13 cellular contexts compared by ENCODE assay signal in genomic region chr6:134238960-134239795, GRCh38.
DNase-seq lines count a peak whose midpoint lies in the region; ATAC-seq, FAIRE-seq and TF ChIP-seq lines count a peak whose summit lies in the region.
"Had no signal": no experiment of that assay in that cellular context is flagged by ENCODE, and none has a peak within 500 bp of the region (broad histone marks: within the 10 kb centered on the region; RNA-seq: fewer than 3 reads in every experiment).

No MANE protein-coding gene starts in this region.

- POLR2A ChIA-PET in activated CD4-positive, alpha-beta T cell treated with anti-CD3 and anti-CD28 coated beads, Interleukin-2, amount 10 ng/mL, durations not matched to agents 7 days and 5 days (lab: Charles Lee): no interaction called here

- H3K4me1 ChIP-seq in pancreas (peaks cover 17 to 41% (median 27%) of the 10 kb centered on the region in 3 donors), spleen (peaks cover 5 to 55% (median 26%) of the 10 kb centered on the region in 6 donors)

- H3K36me3 Mint-ChIP-seq in activated CD4-positive, alpha-beta T cell treated with anti-CD3 and anti-CD28 coated beads, Interleukin-2, amount 10 ng/mL, durations not matched to agents 7 days and 5 days (ENCODE audit: low read depth): peaks cover 14% of the 10 kb centered on the region
- no peaks in the 10 kb centered on the region for H3K36me3 Mint-ChIP-seq in central memory CD8-positive, alpha-beta T cell (ENCODE audit: insufficient read depth)

- H3K36me3 ChIP-seq in pancreas (no peaks in the 10 kb centered on the region), brain microvascular endothelial cell (replicated peaks) (no peaks in the 10 kb centered on the region), spleen (no peaks in the 10 kb centered on the region)

- ATAC-seq in central memory CD8-positive, alpha-beta T cell (replicated peaks; ENCODE audit: extremely low read depth, poor library complexity, severe bottlenecking): no peak
- peak; percentile 42 to 67 (median 48) for ATAC-seq in pancreas
- ATAC-seq: stimulated activated memory B cell treated with anti-CD40 and anti-IgM and Interleukin-4, amounts not matched to agents 10 μg/mL and 1 μg/mL and 100 μg/mL, for 72 hours had no signal

- H3K27ac ChIP-seq in pancreas (peak overlapping the region in 3 of 4 donors; percentile 3 to 81 (median 81)), brain microvascular endothelial cell (no peak overlapping the region), spleen (peak overlapping the region in 3 of 8 donors; percentile 12 to 81 (median 78))

- WGBS in pancreas, 2 donors: 35 to 39% methylated on average over 6 of the region's 6 CpGs
- 53 to 71% (median 62%) methylated on average over 6 of the region's 6 CpGs for WGBS in spleen, 5 donors

- H3K27ac Mint-ChIP-seq in activated CD4-positive, alpha-beta T cell treated with anti-CD3 and anti-CD28 coated beads, Interleukin-2, amount 10 ng/mL, durations not matched to agents 7 days and 5 days: peak overlapping the region; percentile 88
- peak overlapping the region; percentile 68 for H3K27ac Mint-ChIP-seq in central memory CD8-positive, alpha-beta T cell (ENCODE audit: low read depth)

- no peak for DNase-seq in activated CD4-positive, alpha-beta T cell treated with anti-CD3 and anti-CD28 coated beads, Interleukin-2, amount 10 ng/mL, durations not matched to agents 7 days and 5 days
- no peak for DNase-seq in activated CD4-positive, alpha-beta T cell treated with anti-CD3 and anti-CD28 coated beads for 4 hours
- DNase-seq in NCI-H524 treated with DMSO at 0.1 percent for 48 hours (lab: John Stamatoyannopoulos, UW) (peak; percentile 88), pancreas (no peak), amniotic stem cell (lab: John Stamatoyannopoulos, UW) (no peak), brain microvascular endothelial cell (no peak), spleen (no peak)
- no peak for DNase-seq in central memory CD8-positive, alpha-beta T cell (ENCODE audit: low spot score in 2 of 2)
- DNase-seq: activated gamma-delta T cell; DMS79; NCI-H187; stimulated activated CD4-positive, alpha-beta T cell treated with anti-CD3 and anti-CD28 coated beads, Interleukin-2, amount 100 ng/mL, for 48 hours had no signal

- peaks cover 55% of the 10 kb centered on the region for H3K4me1 Mint-ChIP-seq in activated CD4-positive, alpha-beta T cell treated with anti-CD3 and anti-CD28 coated beads, Interleukin-2, amount 10 ng/mL, durations not matched to agents 7 days and 5 days
- H3K4me1 Mint-ChIP-seq in central memory CD8-positive, alpha-beta T cell: peaks cover 29% of the 10 kb centered on the region

- intact Hi-C loops in pancreas (cut with DNase I): loop anchor here in 1 of 3 donors (10.0 kb wide), 1 partner anchor 54 kb away; no protein-coding TSS in a partner anchor
- intact Hi-C loops in spleen (cut with DNase I; ENCODE audit: low total_unique reads): no loop called here

- H3K9me3 ChIP-seq in pancreas: no peaks in the 10 kb centered on the region
- H3K9me3 ChIP-seq in spleen: no peaks in the 10 kb centered on the region

- TF ChIP-seq CTCF in pancreas (IDR thresholded peaks at IDR 0.05): no peak
- TF ChIP-seq CTCF in brain microvascular endothelial cell (IDR thresholded peaks at IDR 0.05; ENCODE audit: low read depth, low read length, missing control alignments): no peak
- TF ChIP-seq CTCF in spleen (IDR thresholded peaks at IDR 0.05 in 8 of 11, conservative IDR thresholded peaks at IDR 0.05 in 3 of 11): no peak

- no peak overlapping the region for H3K4me3 Mint-ChIP-seq in activated CD4-positive, alpha-beta T cell treated with anti-CD3 and anti-CD28 coated beads, Interleukin-2, amount 10 ng/mL, durations not matched to agents 7 days and 5 days
- H3K4me3 Mint-ChIP-seq in central memory CD8-positive, alpha-beta T cell: no peak overlapping the region
- H3K4me3 Mint-ChIP-seq: stimulated activated memory B cell treated with anti-CD40 and anti-IgM and Interleukin-4, amounts not matched to agents 10 μg/mL and 1 μg/mL and 100 μg/mL, for 72 hours had no signal

- no peaks in the 10 kb centered on the region for H3K27me3 ChIP-seq in pancreas
- H3K27me3 ChIP-seq in brain microvascular endothelial cell (replicated peaks): no peaks in the 10 kb centered on the region
- no peaks in the 10 kb centered on the region for H3K27me3 ChIP-seq in spleen (replicated peaks in 1 of 7)

- H3K9me3 Mint-ChIP-seq in activated CD4-positive, alpha-beta T cell treated with anti-CD3 and anti-CD28 coated beads, Interleukin-2, amount 10 ng/mL, durations not matched to agents 7 days and 5 days: peaks cover 11% of the 10 kb centered on the region
- H3K9me3 Mint-ChIP-seq in central memory CD8-positive, alpha-beta T cell: peaks cover 5% of the 10 kb centered on the region

- CTCF ChIA-PET in activated CD4-positive, alpha-beta T cell treated with anti-CD3 and anti-CD28 coated beads, Interleukin-2, amount 10 ng/mL, durations not matched to agents 7 days and 5 days (lab: Charles Lee): interaction anchor here (0.8 kb wide), 1 partner anchor 10 kb away, joined by 3 read pairs; no protein-coding TSS in a partner anchor

- no peak overlapping the region for H3K4me3 ChIP-seq in pancreas
- H3K4me3 ChIP-seq in brain microvascular endothelial cell (ENCODE audit: low read depth, low read length): no peak overlapping the region
- no peak overlapping the region for H3K4me3 ChIP-seq in spleen

- in situ Hi-C loops in brain microvascular endothelial cell (cut with HindIII; ENCODE audit: low pct_ligation_motif_present, low sequenced_read_pairs): no loop called here

- TF ChIP-seq POLR2A in spleen (IDR thresholded peaks at IDR 0.05): no peak

- H3K27me3 Mint-ChIP-seq in activated CD4-positive, alpha-beta T cell treated with anti-CD3 and anti-CD28 coated beads, Interleukin-2, amount 10 ng/mL, durations not matched to agents 7 days and 5 days: no peaks in the 10 kb centered on the region
- H3K27me3 Mint-ChIP-seq in central memory CD8-positive, alpha-beta T cell: no peaks in the 10 kb centered on the region
- H3K27me3 Mint-ChIP-seq: stimulated activated memory B cell treated with anti-CD40 and anti-IgM and Interleukin-4, amounts not matched to agents 10 μg/mL and 1 μg/mL and 100 μg/mL, for 72 hours had no signal

- FAIRE-seq in pancreas (lab: Jason Lieb, UNC): no peak
